Comparison of ENCODE assay signal across 13 cellular contexts in the genomic region with DNA sequence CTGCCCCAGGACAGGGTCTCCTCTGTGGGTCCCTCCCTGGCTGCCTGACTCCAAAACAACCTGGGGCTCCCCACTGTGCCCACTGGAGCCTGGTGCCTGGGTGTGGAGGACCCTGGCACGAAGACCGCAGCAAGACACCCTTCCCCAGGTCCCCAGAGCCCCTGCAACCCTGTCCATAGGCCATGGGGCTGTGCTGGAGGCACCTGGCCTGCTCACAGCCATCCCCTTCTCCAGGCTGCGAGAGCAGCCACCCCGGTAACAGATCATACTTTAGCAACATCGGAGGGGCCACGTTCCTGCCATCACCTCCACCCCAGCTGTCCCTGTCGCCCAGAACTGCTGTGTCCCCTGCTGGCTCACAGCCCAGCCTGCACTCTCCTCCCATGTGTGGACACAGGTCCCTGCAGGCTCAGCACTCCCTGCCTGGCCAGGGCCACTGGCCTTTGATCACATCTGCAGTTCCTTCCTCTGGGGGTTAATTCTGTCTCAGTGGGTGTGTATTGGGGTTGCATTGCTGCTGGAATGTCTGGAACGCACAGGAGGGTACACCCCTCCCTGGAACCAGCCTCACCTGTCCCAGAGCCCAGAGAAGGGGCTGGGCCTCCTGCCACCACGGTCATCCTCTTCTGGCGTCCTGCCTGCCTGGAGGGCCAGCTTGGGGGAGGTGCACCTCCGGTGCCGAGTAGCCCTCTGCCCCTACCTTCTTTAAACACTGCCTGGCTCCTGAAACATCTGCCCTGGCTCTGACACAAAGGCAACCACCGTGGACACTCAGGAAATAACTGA. TPM values are rescaled to one million over a fixed set of nuclear protein-coding genes. Genes with fewer than 3 reads are reported as not detected.
DNase-seq lines count a peak whose midpoint lies in the region; ATAC-seq and TF ChIP-seq lines count a peak whose summit lies in the region.
"Had no signal": no experiment of that assay in that cellular context is flagged by ENCODE, and none has a peak within 500 bp of the region (broad histone marks: within the 10 kb centered on the region; RNA-seq: fewer than 3 reads in every experiment).

No MANE protein-coding gene starts in this region.

- H3K4me1 ChIP-seq in heart right ventricle (peaks cover 0 to 5% (median 0%) of the 10 kb centered on the region in 9 donors), left ventricle myocardium inferior (peaks cover 7% of the 10 kb centered on the region), mucosa of descending colon (ENCODE audit: low read depth) (no peaks in the 10 kb centered on the region)
- H3K4me1 ChIP-seq: ascending aorta had no signal

- TF ChIP-seq CTCF in heart right ventricle (IDR thresholded peaks at IDR 0.05), result no peak
- TF ChIP-seq CTCF in left ventricle myocardium inferior (IDR thresholded peaks at IDR 0.05; ENCODE audit: borderline replicate concordance), result no peak
- no peak for TF ChIP-seq CTCF in mucosa of descending colon (IDR thresholded peaks at IDR 0.05)

- peak in 5 of 8 donors; percentile 17 to 57 (median 37) for ATAC-seq in heart right ventricle
- ATAC-seq in mucosa of descending colon, result peak; percentile 47
- no peak for ATAC-seq in HG03565 (IDR thresholded peaks at IDR 0.05; ENCODE audit: unreplicated experiment)
- no peak for ATAC-seq in HG03045 (IDR thresholded peaks at IDR 0.05; ENCODE audit: unreplicated experiment)
- ATAC-seq in GM19023 (IDR thresholded peaks at IDR 0.05; ENCODE audit: unreplicated experiment), result no peak
- ATAC-seq: GM12878 had no signal

- no peaks in the 10 kb centered on the region for H3K27me3 ChIP-seq in heart right ventricle
- no peaks in the 10 kb centered on the region for H3K27me3 ChIP-seq in left ventricle myocardium inferior (ENCODE audit: low read depth)
- H3K27me3 ChIP-seq: ascending aorta had no signal

- intact Hi-C loops in heart right ventricle (cut with DNase I), result no loop called here
- intact Hi-C loops in left ventricle myocardium inferior (cut with micrococcal nuclease), result no loop called here
- intact Hi-C loops in mucosa of descending colon (cut with DNase I, micrococcal nuclease), result no loop called here

- no peak overlapping the region for H3K27ac ChIP-seq in heart right ventricle
- H3K27ac ChIP-seq in left ventricle myocardium inferior (replicated peaks), result no peak overlapping the region
- H3K27ac ChIP-seq in epithelial cell of prostate, result peak overlapping the region; percentile 86
- H3K27ac ChIP-seq: ascending aorta had no signal

- H3K4me3 ChIP-seq in heart right ventricle (no peak overlapping the region), left ventricle myocardium inferior (no peak overlapping the region), mucosa of descending colon (no peak overlapping the region)
- H3K4me3 ChIP-seq: ascending aorta, GM12878 had no signal

- 36 to 41% methylated on average over 13 of the region's 13 CpGs for WGBS in heart right ventricle, 2 donors

- DNase-seq in heart right ventricle, result no peak
- DNase-seq in left ventricle myocardium inferior, result no peak
- no peak for DNase-seq in epithelial cell of prostate (ENCODE audit: low read depth, low spot score)
- no peak for DNase-seq in mucosa of descending colon
- no peak for DNase-seq in SKM-1 (lab: John Stamatoyannopoulos, UW; ENCODE audit: unreplicated experiment)
- DNase-seq: activated T-cell treated with anti-CD3 and anti-CD28 coated beads, Interleukin-2, amount 50 U/mL, for 24 hours; NCI-H345; nucleus accumbens had no signal

- peaks cover 0 to 22% (median 11%) of the 10 kb centered on the region in 11 donors for H3K9me3 ChIP-seq in heart right ventricle
- peaks cover 17% of the 10 kb centered on the region for H3K9me3 ChIP-seq in left ventricle myocardium inferior (replicated peaks)
- peaks cover 15% of the 10 kb centered on the region for H3K9me3 ChIP-seq in mucosa of descending colon

- no peaks in the 10 kb centered on the region for H3K36me3 ChIP-seq in heart right ventricle
- H3K36me3 ChIP-seq in left ventricle myocardium inferior, result peaks cover 6% of the 10 kb centered on the region
- no peaks in the 10 kb centered on the region for H3K36me3 ChIP-seq in mucosa of descending colon (ENCODE audit: low read depth)
- H3K36me3 ChIP-seq: ascending aorta had no signal

RNA-seq across cellular contexts. Expression of a gene that starts 12.2 kb away (rescaled TPM):
- total RNA-seq in heart right ventricle, result 10 to 100 TPM in 2 of 10 donors, 1 to 10 TPM in 8; 5.5 to 19.3 (median 7.7) TPM
- 1 to 10 TPM; 4.9 to 6.4 TPM for polyA plus RNA-seq in heart right ventricle
- 7.6 TPM for total RNA-seq in left ventricle myocardium inferior
- total RNA-seq in mucosa of descending colon, result 10 to 100 TPM; 10.8 to 22.1 (median 13.9) TPM

RNA-seq across cellular contexts. Expression of a gene that starts 33.3 kb away (rescaled TPM):
- 10 to 100 TPM in 6 of 10 donors, 1 to 10 TPM in 4; 4.7 to 28.4 (median 12.9) TPM for total RNA-seq in heart right ventricle
- polyA plus RNA-seq in heart right ventricle, result 1 to 10 TPM in 1 of 2 donors, under 1 TPM in 1; 0.04 to 4.1 TPM
- total RNA-seq in left ventricle myocardium inferior, result 15.5 TPM
- total RNA-seq in mucosa of descending colon, result 1 to 10 TPM; 1.3 to 1.6 (median 1.4) TPM
- total RNA-seq: GM12878 had no signal

Comparison
In these comparisons a context has a peak if more than half of its experiments do, and no peak if none do; other contexts are left out.
1. ATAC-seq: peak in heart right ventricle (5 of 8) and mucosa of descending colon (single experiment); none in HG03565 (single experiment), HG03045 (single experiment) and GM19023 (single experiment).